In genomic region chr3:112089956-112090898, GRCh38 we compare ENCODE assay signal across 1 cellular context.
TF ChIP-seq lines count a peak whose summit lies in the region.

No MANE protein-coding gene starts in this region.

TF ChIP-seq in HEK293, 187 proteins besides CTCF, POLR2A, EP300 and RAD21 (continued from another document and continues in another):
- TF ChIP-seq ZNF518A (tag by site-specific recombination; conservative IDR thresholded peaks at IDR 0.05; ENCODE audit: low read depth): no peak
- TF ChIP-seq ZBTB10 (tag by site-specific recombination; IDR thresholded peaks at IDR 0.05): no peak
- no peak for TF ChIP-seq ZNF473 (tag by site-specific recombination; IDR thresholded peaks at IDR 0.05)
- no peak for TF ChIP-seq ZNF112 (tag by site-specific recombination; IDR thresholded peaks at IDR 0.05)
- no peak for TF ChIP-seq ZFP37 (tag by site-specific recombination; IDR thresholded peaks at IDR 0.05)
- 0 out of 2 replicates have a peak, but pooled peaks have one; percentile 11 for TF ChIP-seq ZNF10 (tag by site-specific recombination; IDR thresholded peaks at IDR 0.05)
- no peak for TF ChIP-seq KLF16 (tag by site-specific recombination; IDR thresholded peaks at IDR 0.05)
- no peak for TF ChIP-seq ZNF311 (tag by site-specific recombination; IDR thresholded peaks at IDR 0.05; ENCODE audit: borderline replicate concordance)
- TF ChIP-seq ZSCAN18 (tag by site-specific recombination; IDR thresholded peaks at IDR 0.05): no peak
- TF ChIP-seq BCL6B (tag by site-specific recombination; IDR thresholded peaks at IDR 0.05): no peak
- TF ChIP-seq ZNF324 (tag by site-specific recombination; IDR thresholded peaks at IDR 0.05): no peak
- no peak for TF ChIP-seq BCL11A (tag by site-specific recombination; IDR thresholded peaks at IDR 0.05; ENCODE audit: low read depth)
- no peak for TF ChIP-seq ZNF114 (tag by site-specific recombination; IDR thresholded peaks at IDR 0.05)
- TF ChIP-seq ZNF391 (tag by site-specific recombination; IDR thresholded peaks at IDR 0.05; ENCODE audit: borderline replicate concordance, low read depth): no peak
- no peak for TF ChIP-seq ZNF571 (tag by site-specific recombination; IDR thresholded peaks at IDR 0.05)
- peak; percentile 89 for TF ChIP-seq GLI2 (tag by site-specific recombination; IDR thresholded peaks at IDR 0.05; ENCODE audit: borderline replicate concordance, low read depth)
- no peak for TF ChIP-seq ZSCAN16 (tag by site-specific recombination; IDR thresholded peaks at IDR 0.05)
- TF ChIP-seq ZNF623 (tag by site-specific recombination; IDR thresholded peaks at IDR 0.05): no peak
- no peak for TF ChIP-seq ZNF701 (tag by site-specific recombination; IDR thresholded peaks at IDR 0.05)
- TF ChIP-seq ZSCAN4 (tag by site-specific recombination; IDR thresholded peaks at IDR 0.05): no peak
- TF ChIP-seq ZNF26 (tag by site-specific recombination; IDR thresholded peaks at IDR 0.05): no peak
- TF ChIP-seq IKZF3 (tag by site-specific recombination; IDR thresholded peaks at IDR 0.05): peak; percentile 82; the same call in 1 of the 2 replicates
- TF ChIP-seq ZNF510 (tag by site-specific recombination; IDR thresholded peaks at IDR 0.05; ENCODE audit: insufficient replicate concordance): no peak
- TF ChIP-seq ZNF175 (tag by site-specific recombination; IDR thresholded peaks at IDR 0.05): no peak
- TF ChIP-seq ZNF792 (tag by site-specific recombination; IDR thresholded peaks at IDR 0.05): no peak
- no peak for TF ChIP-seq ZNF777 (tag by site-specific recombination; IDR thresholded peaks at IDR 0.05; ENCODE audit: borderline replicate concordance)
- TF ChIP-seq ZBTB17 (tag by site-specific recombination; IDR thresholded peaks at IDR 0.05): no peak; the same call in 1 of the 2 replicates
- TF ChIP-seq ZNF660 (tag by site-specific recombination; IDR thresholded peaks at IDR 0.05): no peak
- 0 out of 2 replicates have a peak, but pooled peaks have one; percentile 20 for TF ChIP-seq ZNF610 (tag by site-specific recombination; IDR thresholded peaks at IDR 0.05; ENCODE audit: borderline replicate concordance)
- no peak for TF ChIP-seq ZNF133 (tag by site-specific recombination; IDR thresholded peaks at IDR 0.05)
- TF ChIP-seq ZNF488 (tag by site-specific recombination; IDR thresholded peaks at IDR 0.05): 0 out of 2 replicates have a peak, but pooled peaks have one; percentile 29
- no peak for TF ChIP-seq PRDM1 (tag by site-specific recombination; IDR thresholded peaks at IDR 0.05)
- no peak for TF ChIP-seq ZNF211 (tag by site-specific recombination; IDR thresholded peaks at IDR 0.05; ENCODE audit: low read depth)
- TF ChIP-seq ZNF148 (tag by site-specific recombination; IDR thresholded peaks at IDR 0.05; ENCODE audit: borderline replicate concordance): no peak
- TF ChIP-seq REPIN1 (tag by site-specific recombination; IDR thresholded peaks at IDR 0.05; ENCODE audit: low read depth): no peak
- peak; percentile 93 for TF ChIP-seq OSR2 (tag by site-specific recombination; IDR thresholded peaks at IDR 0.05)
- TF ChIP-seq ZNF596 (tag by site-specific recombination; IDR thresholded peaks at IDR 0.05): no peak
- peak; percentile 83; the same call in 1 of the 2 replicates for TF ChIP-seq GFI1B (tag by site-specific recombination; IDR thresholded peaks at IDR 0.05)
- TF ChIP-seq BCL11B (tag by site-specific recombination; IDR thresholded peaks at IDR 0.05; ENCODE audit: low read depth): no peak
- TF ChIP-seq ZNF624 (tag by site-specific recombination; IDR thresholded peaks at IDR 0.05): no peak
- TF ChIP-seq ZSCAN5A (tag by site-specific recombination; IDR thresholded peaks at IDR 0.05): no peak
- peak; percentile 97 for TF ChIP-seq FEZF1 (tag by site-specific recombination; IDR thresholded peaks at IDR 0.05)
- TF ChIP-seq ZNF132 (tag by site-specific recombination; IDR thresholded peaks at IDR 0.05; ENCODE audit: borderline replicate concordance): no peak
